Comparison of ENCODE assay signal across 9 cellular contexts in genomic region chr1:103514920-103515503, GRCh38. TPM values are rescaled to one million over a fixed set of nuclear protein-coding genes. Genes with fewer than 3 reads are reported as not detected.
DNase-seq lines count a peak whose midpoint lies in the region; ATAC-seq and TF ChIP-seq lines count a peak whose summit lies in the region.
"Had no signal": no experiment of that assay in that cellular context is flagged by ENCODE, and none has a peak within 500 bp of the region (broad histone marks: within the 10 kb centered on the region; RNA-seq: fewer than 3 reads in every experiment).

No MANE protein-coding gene starts in this region.

- H3K36me3 ChIP-seq in kidney epithelial cell (ENCODE audit: control insufficient read depth, insufficient read depth, low read length): no peaks in the 10 kb centered on the region
- H3K36me3 ChIP-seq in tibial artery: no peaks in the 10 kb centered on the region
- H3K36me3 ChIP-seq: BLaER1 had no signal

- H3K9me3 ChIP-seq in tibial artery: peaks cover 0 to 6% (median 0%) of the 10 kb centered on the region in 3 donors

- H3K4me3 ChIP-seq in astrocyte of the spinal cord (ENCODE audit: low read depth, low read length) (no peak overlapping the region), kidney epithelial cell (ENCODE audit: low read depth, low read length) (no peak overlapping the region), tibial artery (no peak overlapping the region)
- H3K4me3 ChIP-seq: BLaER1 had no signal

- DNase-seq in DMS79 treated with DMSO at 0.1 percent for 48 hours (lab: John Stamatoyannopoulos, UW) (peak; percentile 38), DMS79 (lab: John Stamatoyannopoulos, UW) (no peak), NCI-H526 treated with DMSO at 0.1 percent for 48 hours (lab: John Stamatoyannopoulos, UW) (peak; percentile 58), astrocyte of the spinal cord (ENCODE audit: low read depth, low spot score) (peak; percentile 71), kidney epithelial cell (ENCODE audit: low read depth) (no peak), tibial artery (no peak)

- no peak overlapping the region for H3K27ac ChIP-seq in tibial artery
- H3K27ac ChIP-seq: BLaER1 had no signal

- TF ChIP-seq CTCF in astrocyte of the spinal cord (IDR thresholded peaks at IDR 0.05; ENCODE audit: low read depth, low read length): peak; percentile 69
- TF ChIP-seq CTCF in kidney epithelial cell (IDR thresholded peaks at IDR 0.05; ENCODE audit: insufficient read depth, low read length, poor library complexity, severe bottlenecking): peak; percentile 66
- peak; percentile 71 to 72 for TF ChIP-seq CTCF in tibial artery (IDR thresholded peaks at IDR 0.05)

- intact Hi-C loops in tibial artery (cut with DNase I; ENCODE audit: low total_unique reads): loop anchor here (5.0 kb wide), 1 partner anchor 408 kb away; the partner anchor contains the start of gene COL11A1

- in situ Hi-C loops in astrocyte of the spinal cord (cut with HindIII; ENCODE audit: low sequenced_read_pairs): no loop called here

- ATAC-seq in GM19455 (IDR thresholded peaks at IDR 0.05; ENCODE audit: unreplicated experiment): peak; percentile 69
- ATAC-seq in HG03354 (IDR thresholded peaks at IDR 0.05; ENCODE audit: poor library complexity, severe bottlenecking, unreplicated experiment): peak; percentile 75

- H3K4me1 ChIP-seq in tibial artery: no peaks in the 10 kb centered on the region
- H3K4me1 ChIP-seq: BLaER1 had no signal

- H3K27me3 ChIP-seq in kidney epithelial cell (ENCODE audit: control insufficient read depth, insufficient read depth, low read length) (no peaks in the 10 kb centered on the region), tibial artery (no peaks in the 10 kb centered on the region)
- H3K27me3 ChIP-seq: BLaER1 had no signal

RNA-seq across cellular contexts. Expression of gene RNPC3, which starts 10.5 kb away (rescaled TPM):
- 6.4 and 8.8 TPM in 2 replicates for total RNA-seq in kidney epithelial cell

RNA-seq across cellular contexts. Expression of gene AMY2B, which starts 56.4 kb away (rescaled TPM):
- 3.4 and 6.3 TPM in 2 replicates for total RNA-seq in kidney epithelial cell

Comparison
In these comparisons a context has a peak if more than half of its experiments do, and no peak if none do; other contexts are left out.
1. DNase-seq: peak in DMS79 treated with DMSO at 0.1 percent for 48 hours (single experiment), NCI-H526 treated with DMSO at 0.1 percent for 48 hours (single experiment) and astrocyte of the spinal cord (single experiment); none in DMS79 (single experiment), kidney epithelial cell (single experiment) and tibial artery (0 of 2).
2. Peak in every context shown above with its lines, with median percentiles within 50 percentile points of each other: CTCF ChIP-seq.